Comparison of ENCODE assay signal across 9 cellular contexts in the genomic region with DNA sequence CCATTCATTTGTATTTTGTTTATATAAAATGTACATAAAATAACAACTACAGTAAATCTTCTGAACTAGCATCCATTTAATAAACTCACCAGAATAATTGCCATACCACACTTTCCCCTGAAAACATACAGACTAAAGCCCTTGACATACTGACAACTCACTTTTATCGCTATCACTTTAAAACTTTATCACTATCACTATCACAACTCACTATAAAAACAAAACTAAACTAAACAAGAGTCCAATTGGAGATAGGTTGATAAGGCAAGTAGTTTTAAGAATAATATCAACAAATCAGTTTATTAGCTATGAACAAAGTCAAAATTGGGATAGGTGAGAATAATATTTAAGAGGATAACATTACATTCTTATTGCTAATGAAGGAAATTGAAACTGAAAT.
"Had no signal": no experiment of that assay in that cellular context is flagged by ENCODE, and none has a peak within 500 bp of the region (broad histone marks: within the 10 kb centered on the region; RNA-seq: fewer than 3 reads in every experiment).

No MANE protein-coding gene starts in this region.

- FAIRE-seq: H1, H54 had no signal

- H3K27ac Mint-ChIP-seq: GM23338, H9, HFFc6 had no signal

- DNase-seq: GM23248, GOT3, H7, H9, HCEC 1CT, HFFc6 had no signal

- H3K4me3 Mint-ChIP-seq: GM23338, H9, HFFc6 had no signal

- H3K9me3 Mint-ChIP-seq: GM23338, H9, HFFc6 had no signal
